19 cellular contexts compared by ENCODE assay signal in genomic region chr14:101594511-101595148, GRCh38. TPM values are rescaled to one million over a fixed set of nuclear protein-coding genes. Genes with fewer than 3 reads are reported as not detected.
DNase-seq lines count a peak whose midpoint lies in the region; ATAC-seq, FAIRE-seq and TF ChIP-seq lines count a peak whose summit lies in the region.
"Had no signal": no experiment of that assay in that cellular context is flagged by ENCODE, and none has a peak within 500 bp of the region (broad histone marks: within the 10 kb centered on the region; RNA-seq: fewer than 3 reads in every experiment).

No MANE protein-coding gene starts in this region.

- peak; percentile 55 for FAIRE-seq in bronchial epithelial cell (lab: Jason Lieb, UNC)
- FAIRE-seq: A549, D721Med had no signal

- H3K36me3 Mint-ChIP-seq in CD4-positive, alpha-beta T cell (ENCODE audit: low read depth) = no peaks in the 10 kb centered on the region
- H3K36me3 Mint-ChIP-seq in naive thymus-derived CD8-positive, alpha-beta T cell = no peaks in the 10 kb centered on the region
- H3K36me3 Mint-ChIP-seq: CD14-positive monocyte had no signal

- no peaks in the 10 kb centered on the region for H3K27me3 ChIP-seq in CD4-positive, alpha-beta T cell (ENCODE audit: control insufficient read depth, insufficient read depth, low read length)
- H3K27me3 ChIP-seq in bronchial epithelial cell (ENCODE audit: control insufficient read depth, insufficient read depth, low read length) = no peaks in the 10 kb centered on the region

- H3K9me3 ChIP-seq in CD4-positive, alpha-beta T cell (ENCODE audit: control insufficient read depth, low read length) = no peaks in the 10 kb centered on the region
- H3K9me3 ChIP-seq: A549, HAP-1 had no signal

- peak overlapping the region; percentile 66 for H3K27ac ChIP-seq in CD4-positive, alpha-beta T cell (ENCODE audit: low read depth, low read length)
- H3K27ac ChIP-seq: A549, HL-60 had no signal

- H3K9me3 Mint-ChIP-seq in CD4-positive, alpha-beta T cell = peaks cover 7% of the 10 kb centered on the region
- peaks cover 0 to 13% (median 2%) of the 10 kb centered on the region in 9 donors for H3K9me3 Mint-ChIP-seq in naive thymus-derived CD8-positive, alpha-beta T cell

- peak overlapping the region; percentile 88 for H3K27ac Mint-ChIP-seq in CD4-positive, alpha-beta T cell
- peak overlapping the region in 6 of 10 donors; percentile 13 to 94 (median 80) for H3K27ac Mint-ChIP-seq in naive thymus-derived CD8-positive, alpha-beta T cell
- H3K27ac Mint-ChIP-seq: CD14-positive monocyte had no signal

- no peak overlapping the region for H3K4me3 Mint-ChIP-seq in CD4-positive, alpha-beta T cell
- H3K4me3 Mint-ChIP-seq in naive thymus-derived CD8-positive, alpha-beta T cell = peak overlapping the region in 1 of 10 donors; percentile 10
- H3K4me3 Mint-ChIP-seq: CD14-positive monocyte had no signal

- CTCF ChIA-PET in CD4-positive, alpha-beta T cell (lab: Charles Lee) = no interaction called here

- no peaks in the 10 kb centered on the region for H3K36me3 ChIP-seq in bronchial epithelial cell (ENCODE audit: control insufficient read depth, insufficient read depth, low read length)
- H3K36me3 ChIP-seq: HAP-1 had no signal

- ATAC-seq in CD4-positive, alpha-beta T cell (ENCODE audit: poor library complexity) = no peak
- no peak for ATAC-seq in naive thymus-derived CD8-positive, alpha-beta T cell
- ATAC-seq in GM21786 (IDR thresholded peaks at IDR 0.05; ENCODE audit: unreplicated experiment) = no peak
- ATAC-seq: A549 had no signal

- no peaks in the 10 kb centered on the region for H3K27me3 Mint-ChIP-seq in CD4-positive, alpha-beta T cell
- H3K27me3 Mint-ChIP-seq in naive thymus-derived CD8-positive, alpha-beta T cell = no peaks in the 10 kb centered on the region

- peaks cover 62% of the 10 kb centered on the region for H3K4me1 Mint-ChIP-seq in CD4-positive, alpha-beta T cell (ENCODE audit: low read depth)
- H3K4me1 Mint-ChIP-seq in naive thymus-derived CD8-positive, alpha-beta T cell = peaks cover 34 to 68% (median 56%) of the 10 kb centered on the region in 4 donors

- intact Hi-C loops in CD4-positive, alpha-beta T cell (cut with DNase I, micrococcal nuclease) = no loop called here

- DNase-seq in activated effector memory CD4-positive, alpha-beta T cell treated with anti-CD3 and anti-CD28 coated beads, Interleukin-2, amount 50 U/mL, for 16 hours = peak; percentile 54
- no peak for DNase-seq in activated effector memory CD4-positive, alpha-beta T cell treated with Interleukin-2 at 50 U/mL for 16 hours
- peak in 1 of 10 experiments; percentile 21 for DNase-seq in CD4-positive, alpha-beta T cell
- DNase-seq in bronchial epithelial cell (ENCODE audit: low read depth) (no peak), NCI-H187 (lab: John Stamatoyannopoulos, UW) (no peak)
- no peak for DNase-seq in naive thymus-derived CD8-positive, alpha-beta T cell
- DNase-seq in activated CD4-positive, CD25-positive, alpha-beta regulatory T cell (lab: John Stamatoyannopoulos, UW) = no peak
- DNase-seq: DMS79 treated with DMSO at 0.1 percent for 48 hours, NCI-H187 treated with DMSO at 0.1 percent for 48 hours, OCI-M1, SIG-M5 had no signal

- POLR2A ChIA-PET in CD4-positive, alpha-beta T cell (lab: Charles Lee) = no interaction called here
- POLR2A ChIA-PET in naive thymus-derived CD8-positive, alpha-beta T cell (lab: Charles Lee) = no interaction called here

- no peak for TF ChIP-seq CTCF in CD4-positive, alpha-beta T cell (IDR thresholded peaks at IDR 0.05)
- TF ChIP-seq CTCF in bronchial epithelial cell (IDR thresholded peaks at IDR 0.05; ENCODE audit: insufficient read depth, low read length, severe bottlenecking) = no peak

- no peak overlapping the region for H3K4me3 ChIP-seq in bronchial epithelial cell (ENCODE audit: low read depth, low read length)
- H3K4me3 ChIP-seq: A549, HAP-1 had no signal

RNA-seq across cellular contexts. Expression of gene DIO3, which starts 33.3 kb away (rescaled TPM):
- not detected for total RNA-seq in CD4-positive, alpha-beta T cell
- not detected in 2 replicates for total RNA-seq in bronchial epithelial cell
- not detected for total RNA-seq in naive thymus-derived CD8-positive, alpha-beta T cell
- not detected for polyA plus RNA-seq in naive thymus-derived CD8-positive, alpha-beta T cell
- total RNA-seq: G401, RPMI7951 had no signal
- polyA plus RNA-seq: CD14-positive monocyte had no signal
